Comparison of ENCODE assay signal across 8 cellular contexts in the genomic region with DNA sequence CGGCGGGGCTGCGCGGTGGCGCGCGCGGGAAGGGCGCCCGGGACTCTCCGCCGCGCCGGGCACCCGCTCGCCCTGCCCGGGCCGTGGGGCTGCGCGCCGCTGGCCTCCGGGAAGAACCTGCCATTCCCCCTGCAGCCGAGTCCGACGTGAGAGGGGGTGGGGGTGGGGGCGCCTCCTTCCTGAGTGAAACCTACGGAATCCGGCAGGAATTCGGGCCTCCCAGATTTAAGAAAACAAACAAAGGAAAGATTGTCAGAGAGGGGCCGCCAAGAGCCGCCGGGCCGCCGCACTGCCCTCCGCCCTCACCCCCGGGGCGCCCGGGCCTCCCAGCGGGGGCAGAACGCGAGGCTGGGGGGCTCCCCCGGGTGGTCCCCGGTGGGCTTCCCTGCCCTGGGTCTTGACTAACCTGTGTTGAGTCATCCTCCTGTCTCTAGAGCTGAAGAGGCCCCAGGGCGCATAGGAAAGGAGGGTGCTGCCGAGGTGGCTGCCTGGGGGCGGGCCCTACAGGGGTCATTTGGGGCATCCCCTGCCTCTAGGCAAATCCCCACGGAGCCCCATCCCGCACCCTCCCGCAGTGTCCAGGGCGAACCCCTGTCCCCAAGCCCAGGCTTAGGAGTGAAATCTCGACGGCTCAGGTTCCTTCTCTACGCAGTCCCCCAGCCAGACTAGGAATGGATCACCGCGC. TPM values are rescaled to one million over a fixed set of nuclear protein-coding genes. Genes with fewer than 3 reads are reported as not detected.
DNase-seq lines count a peak whose midpoint lies in the region; ATAC-seq and TF ChIP-seq lines count a peak whose summit lies in the region.

No MANE protein-coding gene starts in this region.

- no peaks in the 10 kb centered on the region for H3K36me3 Mint-ChIP-seq in neural crest cell (ENCODE audit: low read depth)

- CTCF ChIA-PET in PC-9 (lab: Charles Lee), result no interaction called here

- H3K9me3 ChIP-seq in PC-9 (ENCODE audit: insufficient read depth, low read depth), result no peaks in the 10 kb centered on the region
- H3K9me3 ChIP-seq in fibroblast of lung (ENCODE audit: control insufficient read depth, insufficient read depth, low read depth, low read length), result no peaks in the 10 kb centered on the region

- H2AFZ ChIP-seq in PC-9 (no peak overlapping the region), fibroblast of lung (ENCODE audit: low read length) (no peak overlapping the region)

- H3K4me1 ChIP-seq in PC-9 (replicated peaks; ENCODE audit: insufficient read depth), result 0 out of 2 replicates have a peak, but pooled peaks cover 6% of the 10 kb centered on the region
- peaks cover 6% of the 10 kb centered on the region for H3K4me1 ChIP-seq in fibroblast of lung (ENCODE audit: control insufficient read depth, extremely low read depth, insufficient read depth, low read length)

- H3K36me3 ChIP-seq in PC-9 (ENCODE audit: low read depth) (no peaks in the 10 kb centered on the region), fibroblast of lung (ENCODE audit: control insufficient read depth, insufficient read depth, low read length) (no peaks in the 10 kb centered on the region)

- H3K27ac Mint-ChIP-seq in neural crest cell (ENCODE audit: unreplicated experiment), result no peak overlapping the region

- DNase-seq in activated CD4-positive, CD25-positive, alpha-beta regulatory T cell (lab: John Stamatoyannopoulos, UW), result no peak
- peak in 1 of 2 experiments; percentile 15 for DNase-seq in PC-9
- peak; percentile 50 to 88 for DNase-seq in fibroblast of lung (ENCODE audit: low read depth in 2 of 2)
- DNase-seq in neural crest cell (ENCODE audit: low read depth, low spot score), result no peak
- DNase-seq in NCI-H524 (lab: John Stamatoyannopoulos, UW), result no peak

- H3K27me3 ChIP-seq in PC-9 (ENCODE audit: insufficient read depth, low read depth) (peaks cover 34% of the 10 kb centered on the region), fibroblast of lung (ENCODE audit: control insufficient read depth, insufficient read depth, low read length) (peaks cover 25% of the 10 kb centered on the region)

- intact Hi-C loops in PC-9 (cut with micrococcal nuclease; ENCODE audit: unreplicated experiment), result no loop called here

- H3K79me2 ChIP-seq in PC-9 (ENCODE audit: low read depth), result no peaks in the 10 kb centered on the region
- H3K79me2 ChIP-seq in fibroblast of lung (ENCODE audit: control insufficient read depth, insufficient read depth, low read length), result no peaks in the 10 kb centered on the region

- TF ChIP-seq CTCF in PC-9 (conservative IDR thresholded peaks at IDR 0.05) (no peak), fibroblast of lung (conservative IDR thresholded peaks at IDR 0.05 in 1 of 2, IDR thresholded peaks at IDR 0.05 in 1 of 2; ENCODE audit: low read depth in 1 of 2, low read length in 2 of 2) (no peak), neural crest cell (conservative IDR thresholded peaks at IDR 0.05) (no peak)

- ATAC-seq in activated CD4-positive, CD25-positive, alpha-beta regulatory T cell treated with anti-CD3 and anti-CD28 coated beads, Interleukin-2, amount 50 U/mL, for 24 hours, result peak; percentile 32 to 48
- ATAC-seq in HG03039 (IDR thresholded peaks at IDR 0.05; ENCODE audit: unreplicated experiment) (no peak), HG02870 (IDR thresholded peaks at IDR 0.05; ENCODE audit: unreplicated experiment) (no peak)

- POLR2A ChIA-PET in PC-9 (lab: Charles Lee; ENCODE audit: unreplicated experiment), result no interaction called here

- no peak overlapping the region for H3K27ac ChIP-seq in PC-9
- no peak overlapping the region for H3K27ac ChIP-seq in fibroblast of lung (ENCODE audit: insufficient read depth, low read length)

- H3K4me1 Mint-ChIP-seq in neural crest cell, result peaks cover 48% of the 10 kb centered on the region

- H3K9ac ChIP-seq in fibroblast of lung (ENCODE audit: insufficient read depth, low read length), result no peak overlapping the region

- no TSS peak for BruUV-seq in PC-9 (replicated peaks; lab: Mats Ljungman, UMichigan)

- H3K9me3 Mint-ChIP-seq in neural crest cell, result no peaks in the 10 kb centered on the region

- H3K4me3 ChIP-seq in PC-9 (peak overlapping the region; percentile 46; the same call in 1 of the 2 replicates), fibroblast of lung (replicated peaks in 1 of 4; ENCODE audit: control extremely low read depth in 1 of 4, insufficient read depth in 1 of 4, low read depth in 3 of 4, low read length in 4 of 4) (peak overlapping the region in 1 of 4 experiments; percentile 27)

- H3K9me2 ChIP-seq in PC-9 (ENCODE audit: insufficient read depth), result no peaks in the 10 kb centered on the region

- peaks cover 65% of the 10 kb centered on the region for H3K27me3 Mint-ChIP-seq in neural crest cell (ENCODE audit: low read depth)

- peak overlapping the region; percentile 78 for H3K4me2 ChIP-seq in PC-9
- peak overlapping the region; percentile 35 for H3K4me2 ChIP-seq in fibroblast of lung (ENCODE audit: extremely low read depth, insufficient read depth, low read length)

- no peaks in the 10 kb centered on the region for H3F3A ChIP-seq in PC-9 (ENCODE audit: insufficient read depth, low read depth)

- H4K20me1 ChIP-seq in PC-9 (ENCODE audit: insufficient read depth), result no peaks in the 10 kb centered on the region
- H4K20me1 ChIP-seq in fibroblast of lung (ENCODE audit: control insufficient read depth, extremely low read depth, insufficient read depth, low read length), result no peaks in the 10 kb centered on the region

- H3K4me3 Mint-ChIP-seq in neural crest cell, result peak overlapping the region; percentile 73

RNA-seq across cellular contexts. Expression of a gene that starts 42.2 kb away (rescaled TPM):
- 26.0 and 29.4 TPM in 2 replicates for total RNA-seq in PC-9 (2021)
- total RNA-seq in fibroblast of lung, result 1.3 and 1.8 TPM in 2 replicates
- polyA plus RNA-seq in fibroblast of lung, result 0.81 and 1.9 TPM in 2 replicates
- 5.7 and 10.0 TPM in 2 replicates for polyA plus RNA-seq in fibroblast of lung (2012)
- 2.9 and 8.0 TPM in 2 replicates for polyA minus RNA-seq in fibroblast of lung (ENCODE audit: low replicate concordance)
- 57.9 and 62.4 TPM in 2 replicates for total RNA-seq in neural crest cell

Comparison
In these comparisons a context has a peak if more than half of its experiments do, and no peak if none do; other contexts are left out.
1. ATAC-seq: peak in activated CD4-positive, CD25-positive, alpha-beta regulatory T cell treated with anti-CD3 and anti-CD28 coated beads, Interleukin-2, amount 50 U/mL, for 24 hours (2 of 2); none in HG03039 (single experiment) and HG02870 (single experiment).
2. DNase-seq: peak in fibroblast of lung (2 of 2); none in activated CD4-positive, CD25-positive, alpha-beta regulatory T cell (0 of 4), neural crest cell (single experiment) and NCI-H524 (0 of 2).